In genomic region chr11:28727254-28727653, GRCh38 we compare ENCODE assay signal across 18 cellular contexts.
"Had no signal": no experiment of that assay in that cellular context is flagged by ENCODE, and none has a peak within 500 bp of the region (broad histone marks: within the 10 kb centered on the region; RNA-seq: fewer than 3 reads in every experiment).

No MANE protein-coding gene starts in this region.

- FAIRE-seq: small intestine had no signal

- H3K36me3 ChIP-seq: tibial nerve, vagina had no signal

- H3K27ac ChIP-seq: body of pancreas, epithelial cell of prostate, tibial nerve, vagina had no signal

- H3K27me3 ChIP-seq: body of pancreas, tibial nerve, vagina had no signal

- H3K4me1 ChIP-seq: body of pancreas, tibial nerve, vagina had no signal

- H3K4me3 ChIP-seq: body of pancreas, lung, tibial nerve, vagina had no signal

- DNase-seq: activated CD4-positive, alpha-beta memory T cell treated with anti-CD3 and anti-CD28 coated beads, Interleukin-2, amount 10 ng/mL, durations not matched to agents 7 days and 5 days; activated CD4-positive, alpha-beta T cell treated with anti-CD3 and anti-CD28 coated beads for 1 hour; activated CD8-positive, alpha-beta memory T cell treated with anti-CD3 and anti-CD28 coated beads, Interleukin-2, amount 50 U/mL, for 48 hours; activated naive CD4-positive, alpha-beta T cell treated with Interleukin-2 at 50 U/mL for 16 hours; activated naive CD8-positive, alpha-beta T cell treated with anti-CD3 and anti-CD28 coated beads, Interleukin-2, amount 50 U/mL, for 24 hours; body of pancreas; central memory CD4-positive, alpha-beta T cell; cortex of kidney; effector memory CD4-positive, alpha-beta T cell; left cardiac atrium; naive thymus-derived CD4-positive, alpha-beta T cell; right cardiac atrium; small intestine had no signal

- ATAC-seq: activated naive CD8-positive, alpha-beta T cell treated with anti-CD3 and anti-CD28 coated beads, Interleukin-2, amount 50 U/mL, for 24 hours; body of pancreas; left cardiac atrium; naive thymus-derived CD4-positive, alpha-beta T cell; right cardiac atrium; stimulated activated effector memory CD8-positive, alpha-beta T cell treated with anti-CD3 and anti-CD28 coated beads, Interleukin-12 subunit alpha, Interleukin-12 subunit beta, amount 100 ng/mL, for 72 hours had no signal

- H3K9me3 ChIP-seq: body of pancreas, tibial nerve, vagina had no signal
